ENCODE assay signal across 22 cellular contexts in genomic region chr5:43140286-43140685, GRCh38. TPM values are rescaled to one million over a fixed set of nuclear protein-coding genes. Genes with fewer than 3 reads are reported as not detected.
DNase-seq lines count a peak whose midpoint lies in the region; ATAC-seq and TF ChIP-seq lines count a peak whose summit lies in the region.
"Had no signal": no experiment of that assay in that cellular context is flagged by ENCODE, and none has a peak within 500 bp of the region (broad histone marks: within the 10 kb centered on the region; RNA-seq: fewer than 3 reads in every experiment).

No MANE protein-coding gene starts in this region.

- H3K9me3 Mint-ChIP-seq in mesothelial cell of epicardium, result peaks cover 5% of the 10 kb centered on the region
- H3K9me3 Mint-ChIP-seq in T-helper 2 cell treated with Interferon-gamma antibody and Interleukin-4, amounts not matched to agents 5 μg/mL and 100 μg/mL, for 36 hours, result no peaks in the 10 kb centered on the region
- H3K9me3 Mint-ChIP-seq: CD14-positive monocyte had no signal

- H3K27me3 Mint-ChIP-seq in mesothelial cell of epicardium (ENCODE audit: low read depth), result no peaks in the 10 kb centered on the region
- no peaks in the 10 kb centered on the region for H3K27me3 Mint-ChIP-seq in T-helper 2 cell treated with Interferon-gamma antibody and Interleukin-4, amounts not matched to agents 5 μg/mL and 100 μg/mL, for 36 hours (ENCODE audit: low read depth)

- TF ChIP-seq CTCF in HEK293 (tag by site-specific recombination; IDR thresholded peaks at IDR 0.05) (no peak), mesothelial cell of epicardium (IDR thresholded peaks at IDR 0.05; ENCODE audit: unreplicated experiment) (no peak)

- no peak for DNase-seq in activated CD4-positive, CD25-positive, alpha-beta regulatory T cell treated with anti-CD3 and anti-CD28 coated beads, Interleukin-2, amount 50 U/mL, for 72 hours
- peak; percentile 20 for DNase-seq in astrocyte of the hippocampus (ENCODE audit: low read depth, low spot score)
- no peak for DNase-seq in mesothelial cell of epicardium (ENCODE audit: low spot score in 2 of 2, unreplicated experiment in 2 of 2)
- DNase-seq in activated effector memory CD4-positive, alpha-beta T cell treated with Interleukin-2 at 50 U/mL for 16 hours, result no peak
- DNase-seq in T-helper 2 cell treated with Interferon-gamma antibody and Interleukin-4, amounts not matched to agents 5 μg/mL and 100 μg/mL, for 36 hours (ENCODE audit: low spot score), result no peak
- DNase-seq: activated CD4-positive, alpha-beta T cell treated with anti-CD3 and anti-CD28 coated beads, Interleukin-2, amount 50 U/mL, for 48 hours; activated gamma-delta T cell; dorsolateral prefrontal cortex; esophagus squamous epithelium; HCEC 1CT; Kasumi-1; mesendoderm; NCI-H774; PC-9; stimulated activated CD4-positive, alpha-beta T cell treated with anti-CD3 and anti-CD28 coated beads, Interleukin-12 subunit alpha, Interleukin-12 subunit beta, amount 100 ng/mL, for 4 hours; stomach; upper lobe of left lung had no signal

- H3K9me3 ChIP-seq in HEK293 (ENCODE audit: control insufficient read depth, insufficient read depth, low read depth, low read length), result no peaks in the 10 kb centered on the region
- H3K9me3 ChIP-seq: esophagus squamous epithelium, stomach, upper lobe of left lung had no signal

- no peaks in the 10 kb centered on the region for H3K4me1 ChIP-seq in HEK293 (ENCODE audit: control insufficient read depth, insufficient read depth, low read length)
- H3K4me1 ChIP-seq: upper lobe of left lung had no signal

- H3K36me3 Mint-ChIP-seq in mesothelial cell of epicardium, result peaks cover 33% of the 10 kb centered on the region
- H3K36me3 Mint-ChIP-seq in T-helper 2 cell treated with Interferon-gamma antibody and Interleukin-4, amounts not matched to agents 5 μg/mL and 100 μg/mL, for 36 hours (ENCODE audit: low read depth), result peaks cover 53% of the 10 kb centered on the region

- ATAC-seq in activated CD4-positive, CD25-positive, alpha-beta regulatory T cell treated with anti-CD3 and anti-CD28 coated beads, Interleukin-2, amount 50 U/mL, for 24 hours, result peak; percentile 81 to 91
- ATAC-seq in GM18867 (IDR thresholded peaks at IDR 0.05; ENCODE audit: unreplicated experiment), result no peak

- POLR2A ChIA-PET in HEK293 (lab: Yijun Ruan, JAX), result interaction anchor here (3.4 kb wide), 1 partner anchor 19 kb away, joined by 16 read pairs; the partner anchor contains the start of gene ZNF131

- H3K27ac Mint-ChIP-seq in mesothelial cell of epicardium, result peak overlapping the region; percentile 50
- H3K27ac Mint-ChIP-seq in T-helper 2 cell treated with Interferon-gamma antibody and Interleukin-4, amounts not matched to agents 5 μg/mL and 100 μg/mL, for 36 hours, result no peak overlapping the region
- H3K27ac Mint-ChIP-seq: CD14-positive monocyte had no signal

- H3K27ac ChIP-seq in HEK293 (ENCODE audit: extremely low read depth, low read depth, low read length), result no peak overlapping the region
- H3K27ac ChIP-seq: dorsolateral prefrontal cortex, esophagus squamous epithelium, PC-9, stomach, upper lobe of left lung had no signal

- H3K4me3 ChIP-seq in HEK293 (ENCODE audit: low read depth, low read length), result no peak overlapping the region
- H3K4me3 ChIP-seq: dorsolateral prefrontal cortex, esophagus squamous epithelium, PC-9, stomach, upper lobe of left lung had no signal

- CTCF ChIA-PET in HEK293 (lab: Yijun Ruan, JAX), result interaction anchor here (0.6 to 1.2 kb wide), 4 partner anchors 9 to 211 kb away, joined by 3 read pairs; no protein-coding TSS in a partner anchor

- H3K4me3 Mint-ChIP-seq in mesothelial cell of epicardium, result no peak overlapping the region
- H3K4me3 Mint-ChIP-seq in T-helper 2 cell treated with Interferon-gamma antibody and Interleukin-4, amounts not matched to agents 5 μg/mL and 100 μg/mL, for 36 hours, result no peak overlapping the region
- H3K4me3 Mint-ChIP-seq: CD14-positive monocyte had no signal

- H3K36me3 ChIP-seq in HEK293 (ENCODE audit: control insufficient read depth in 2 of 2, insufficient read depth in 1 of 2, low read length in 2 of 2), result peaks cover 52 to 61% of the 10 kb centered on the region in 2 experiments

- H3K4me1 Mint-ChIP-seq in mesothelial cell of epicardium, result peaks cover 3% of the 10 kb centered on the region
- peaks cover 39% of the 10 kb centered on the region for H3K4me1 Mint-ChIP-seq in T-helper 2 cell treated with Interferon-gamma antibody and Interleukin-4, amounts not matched to agents 5 μg/mL and 100 μg/mL, for 36 hours (ENCODE audit: low read depth)
- H3K4me1 Mint-ChIP-seq: CD14-positive monocyte had no signal

TF ChIP-seq in HEK293, 187 proteins besides CTCF, POLR2A, EP300 and RAD21:
- TF ChIP-seq GLI2 (tag by site-specific recombination; IDR thresholded peaks at IDR 0.05; ENCODE audit: borderline replicate concordance, low read depth) (no peak), PRDM6 (tag by site-specific recombination; IDR thresholded peaks at IDR 0.05) (peak; percentile 59)

RNA-seq across cellular contexts. Expression of gene ZNF131, which starts 19.6 kb away (rescaled TPM):
- total RNA-seq in mesothelial cell of epicardium, result 44.3 to 55.5 TPM (median 51.9 TPM) in 3 replicates

RNA-seq across cellular contexts. Expression of gene NIM1K, which starts 51.7 kb away (rescaled TPM):
- total RNA-seq in mesothelial cell of epicardium, result 0.22 to 0.40 TPM (median 0.29 TPM) in 3 replicates
- total RNA-seq: A172 had no signal
